In genomic region chrX:31889028-31889427, GRCh38 we compare ENCODE assay signal across 20 cellular contexts.
"Had no signal": no experiment of that assay in that cellular context is flagged by ENCODE, and none has a peak within 500 bp of the region (broad histone marks: within the 10 kb centered on the region; RNA-seq: fewer than 3 reads in every experiment).

No MANE protein-coding gene starts in this region.

- H3K4me3 ChIP-seq: K562 had no signal

- H3K27ac Mint-ChIP-seq: IgD-negative memory B cell had no signal

- H3K4me2 ChIP-seq: KMS-11, SK-N-SH had no signal

- FAIRE-seq: K562 had no signal

- H3K4me1 Mint-ChIP-seq: IgD-negative memory B cell had no signal

- H3K36me3 Mint-ChIP-seq: IgD-negative memory B cell had no signal

- H3K9ac ChIP-seq: KMS-11, SK-N-SH had no signal

- ATAC-seq: K562 had no signal

- H3K27ac ChIP-seq: KMS-11, RWPE1 had no signal

- H3K27me3 Mint-ChIP-seq: IgD-negative memory B cell had no signal

- H3K9me3 ChIP-seq: SK-N-SH had no signal

- H3K4me3 Mint-ChIP-seq: IgD-negative memory B cell had no signal

- DNase-seq: Kasumi-1, MM.1S, NCI-H1092 treated with DMSO at 0.1 percent for 48 hours, NCI-H1436, NCI-H187, NCI-H2029, NCI-H2081 treated with DMSO at 0.1 percent for 48 hours, NCI-H2171, NCI-H226, NCI-H446, NCI-H510A, NCI-H524 treated with DMSO at 0.1 percent for 48 hours, NCI-H69, NCI-H774, SHP77, SK-N-SH had no signal
